ENCODE assay signal across 11 cellular contexts in genomic region chr6:132490478-132491204, GRCh38. TPM values are rescaled to one million over a fixed set of nuclear protein-coding genes. Genes with fewer than 3 reads are reported as not detected.
DNase-seq lines count a peak whose midpoint lies in the region; ATAC-seq and TF ChIP-seq lines count a peak whose summit lies in the region.
"Had no signal": no experiment of that assay in that cellular context is flagged by ENCODE, and none has a peak within 500 bp of the region (broad histone marks: within the 10 kb centered on the region; RNA-seq: fewer than 3 reads in every experiment).

No MANE protein-coding gene starts in this region.

- TF ChIP-seq CTCF in GM10266 (IDR thresholded peaks at IDR 0.05; ENCODE audit: control insufficient read depth, insufficient read depth, low read depth, missing control alignments) (no peak), mucosa of descending colon (IDR thresholded peaks at IDR 0.05) (no peak), breast epithelium (IDR thresholded peaks at IDR 0.05) (no peak)

- TF ChIP-seq POLR2A in Raji (IDR thresholded peaks at IDR 0.05; ENCODE audit: insufficient read depth, low read depth, low read length), result peak; percentile 52
- no peak for TF ChIP-seq POLR2A in breast epithelium (IDR thresholded peaks at IDR 0.05)

- H3K36me3 ChIP-seq in mucosa of descending colon (ENCODE audit: low read depth), result no peaks in the 10 kb centered on the region
- no peaks in the 10 kb centered on the region for H3K36me3 ChIP-seq in breast epithelium
- H3K36me3 ChIP-seq: ovary had no signal

- H3K4me1 ChIP-seq in mucosa of descending colon (ENCODE audit: low read depth) (no peaks in the 10 kb centered on the region), breast epithelium (no peaks in the 10 kb centered on the region)
- H3K4me1 ChIP-seq: Caco-2 had no signal

- ATAC-seq in GM21825 (IDR thresholded peaks at IDR 0.05; ENCODE audit: unreplicated experiment), result peak; percentile 59
- peak; percentile 52 for ATAC-seq in mucosa of descending colon

- H3K4me3 ChIP-seq in mucosa of descending colon (no peak overlapping the region), breast epithelium (no peak overlapping the region)
- H3K4me3 ChIP-seq: ovary had no signal

- peak overlapping the region in 1 of 2 donors; percentile 49 for H3K27ac ChIP-seq in breast epithelium
- H3K27ac ChIP-seq: ovary had no signal

- intact Hi-C loops in mucosa of descending colon (cut with DNase I, micrococcal nuclease) (no loop called here), breast epithelium (cut with DNase I; ENCODE audit: low total_unique reads) (no loop called here)

- DNase-seq in GM10266 (ENCODE audit: extremely low spot score), result peak; percentile 25
- DNase-seq in mucosa of descending colon, result no peak
- no peak for DNase-seq in DMS53 (lab: John Stamatoyannopoulos, UW)
- no peak for DNase-seq in HPDE6-E6E7 (ENCODE audit: extremely low spot score)
- no peak for DNase-seq in breast epithelium (ENCODE audit: low spot score in 2 of 2)
- DNase-seq in stimulated activated naive CD4-positive, alpha-beta T cell treated with Interleukin-2 at 50 U/mL for 16 hours (lab: John Stamatoyannopoulos, UW), result no peak
- DNase-seq: Caco-2, NCI-H2227 treated with DMSO at 0.1 percent for 48 hours, ovary had no signal

- no peaks in the 10 kb centered on the region for H3K27me3 ChIP-seq in breast epithelium
- H3K27me3 ChIP-seq: ovary had no signal

- H3K9me3 ChIP-seq in mucosa of descending colon, result no peaks in the 10 kb centered on the region
- H3K9me3 ChIP-seq in breast epithelium, result no peaks in the 10 kb centered on the region
- H3K9me3 ChIP-seq: Caco-2, ovary had no signal

RNA-seq across cellular contexts. Expression of gene STX7, which starts 22.3 kb away (rescaled TPM):
- total RNA-seq in mucosa of descending colon (10 to 100 TPM; 51.9 to 66.9 (median 63.2) TPM), breast epithelium (10 to 100 TPM; 28.5 to 67.4 (median 37.8) TPM)

RNA-seq across cellular contexts. Expression of gene TAAR9, which starts 47.4 kb away (rescaled TPM):
- total RNA-seq in mucosa of descending colon, result not detected
- not detected for total RNA-seq in breast epithelium
- total RNA-seq: Caco-2, ovary had no signal
